ENCODE assay signal across 8 cellular contexts in genomic region chr16:54286330-54287017, GRCh38. TPM values are rescaled to one million over a fixed set of nuclear protein-coding genes. Genes with fewer than 3 reads are reported as not detected.
DNase-seq lines count a peak whose midpoint lies in the region; ATAC-seq and TF ChIP-seq lines count a peak whose summit lies in the region.

IRX3 (minus strand) TSS chr16:54286787; CDS start chr16:54286050, 737 bp downstream.

- H3K4me3 Mint-ChIP-seq in memory B cell = peak within 1 kb of the TSS; percentile 70

- H3K36me3 Mint-ChIP-seq in memory B cell = peaks cover 11% of the 10 kb centered on the region

- peaks cover 5% of the 10 kb centered on the region for H3K9me3 Mint-ChIP-seq in memory B cell

- H3K27me3 ChIP-seq in endocrine pancreas (ENCODE audit: control insufficient read depth, insufficient read depth, low read length) (peaks cover 26% of the 10 kb centered on the region), upper lobe of left lung (peaks cover 0 to 74% (median 22%) of the 10 kb centered on the region in 4 donors)

- peaks cover 18% of the 10 kb centered on the region for H3K4me1 Mint-ChIP-seq in memory B cell

- no peak within 1 kb of the TSS for H3K27ac Mint-ChIP-seq in memory B cell

- H3K36me3 ChIP-seq in SK-N-MC (ENCODE audit: insufficient read depth, low read length) = no peaks in the 10 kb centered on the region
- H3K36me3 ChIP-seq in endocrine pancreas (ENCODE audit: control insufficient read depth, insufficient read depth, low read length) = no peaks in the 10 kb centered on the region
- H3K36me3 ChIP-seq in upper lobe of left lung = no peaks in the 10 kb centered on the region

- DNase-seq in DMS53 (lab: John Stamatoyannopoulos, UW) (peak; percentile 66), M059J (ENCODE audit: low read depth) (peak; percentile 95), SK-N-MC (ENCODE audit: low read depth, low spot score) (no peak), memory B cell (ENCODE audit: low spot score in 2 of 2) (no peak), upper lobe of left lung (peak; percentile 89 to 94)

- H3K9me3 ChIP-seq in SK-N-MC (ENCODE audit: low read depth, low read length) = no peaks in the 10 kb centered on the region
- H3K9me3 ChIP-seq in endocrine pancreas (ENCODE audit: control insufficient read depth, low read length) = no peaks in the 10 kb centered on the region
- H3K9me3 ChIP-seq in upper lobe of left lung = no peaks in the 10 kb centered on the region

- H3K4me1 ChIP-seq in endocrine pancreas (ENCODE audit: control insufficient read depth, insufficient read depth, low read length) = no peaks in the 10 kb centered on the region
- H3K4me1 ChIP-seq in upper lobe of left lung = peaks cover 33 to 90% (median 36%) of the 10 kb centered on the region in 4 donors

- H3K27me3 Mint-ChIP-seq in memory B cell = peaks cover 35% of the 10 kb centered on the region

- TF ChIP-seq CTCF in upper lobe of left lung (IDR thresholded peaks at IDR 0.05) = peak in 1 of 6 experiments; percentile 8

- peak in 2 of 4 donors; percentile 23 to 73 for TF ChIP-seq POLR2A in upper lobe of left lung (IDR thresholded peaks at IDR 0.05)

- peak within 1 kb of the TSS; percentile 71 for H3K9ac ChIP-seq in SK-N-MC (ENCODE audit: insufficient read length)
- no peak within 1 kb of the TSS for H3K9ac ChIP-seq in endocrine pancreas (ENCODE audit: control insufficient read depth, insufficient read depth, low read length)

- WGBS in upper lobe of left lung, 2 donors = 1% methylated on average over 31 to 32 of the region's 62 CpGs

- H3K4me3 ChIP-seq in SK-N-MC (peak within 1 kb of the TSS; percentile 87), endocrine pancreas (ENCODE audit: control insufficient read depth, insufficient read depth, low read length) (peak within 1 kb of the TSS; percentile 34), upper lobe of left lung (peak within 1 kb of the TSS; percentile 39 to 71 (median 56))

- H3K27ac ChIP-seq in SK-N-MC = no peak within 1 kb of the TSS
- H3K27ac ChIP-seq in upper lobe of left lung = peak within 1 kb of the TSS; percentile 75 to 93 (median 84)

- no peak for TF ChIP-seq EP300 in upper lobe of left lung (IDR thresholded peaks at IDR 0.05)

- ATAC-seq in memory B cell (ENCODE audit: low read depth) = no peak
- peak; percentile 79 to 83 for ATAC-seq in upper lobe of left lung (ENCODE audit: low FRiP score in 2 of 2)
- ATAC-seq in HG03565 (IDR thresholded peaks at IDR 0.05; ENCODE audit: unreplicated experiment) = no peak
- no peak for ATAC-seq in HG03039 (IDR thresholded peaks at IDR 0.05; ENCODE audit: unreplicated experiment)

RNA-seq across cellular contexts. Expression of gene IRX3, which starts in this region (rescaled TPM):
- total RNA-seq in M059J (2014; rRNA removed; shearing (Covaris generic)) = 8.4 and 12.7 TPM in 2 replicates
- total RNA-seq in upper lobe of left lung = 100 to 1,000 TPM in 2 of 6 donors, 10 to 100 TPM in 4; 50.9 to 157 (median 61.3) TPM

Comparison
In these comparisons a context has a peak if more than half of its experiments do, and no peak if none do; other contexts are left out.
1. DNase-seq: peak in DMS53 (single experiment), M059J (single experiment) and upper lobe of left lung (2 of 2); none in SK-N-MC (single experiment) and memory B cell (0 of 2).
2. H3K4me3 ChIP-seq: peak in every context shown above with its lines; median percentile 87 in SK-N-MC; 56 in upper lobe of left lung; 34 in endocrine pancreas.
3. ATAC-seq: peak in upper lobe of left lung (2 of 2); none in memory B cell (single experiment), HG03565 (single experiment) and HG03039 (single experiment).